ENCODE assay signal across 1 cellular context in genomic region chr12:48157889-48158370, GRCh38.
TF ChIP-seq lines count a peak whose summit lies in the region.

No MANE protein-coding gene starts in this region.

TF ChIP-seq in K562, 482 proteins besides CTCF, POLR2A, EP300 and RAD21 (continued from another document):
- TF ChIP-seq ZNF592 (IDR thresholded peaks at IDR 0.05) (peak; percentile 15; the same call in 1 of the 2 replicates), ELF4 (CRISPR knock-in tag; IDR thresholded peaks at IDR 0.05) (no peak), CBFB (CRISPR knock-in tag; IDR thresholded peaks at IDR 0.05) (no peak), ZNF584 (CRISPR knock-in tag; IDR thresholded peaks at IDR 0.05; ENCODE audit: low read depth) (no peak), MYBL2 (IDR thresholded peaks at IDR 0.05; ENCODE audit: low read depth) (no peak), MYBL2 (CRISPR knock-in tag; IDR thresholded peaks at IDR 0.05; ENCODE audit: borderline replicate concordance) (no peak)
- TF ChIP-seq, protein P1, sequence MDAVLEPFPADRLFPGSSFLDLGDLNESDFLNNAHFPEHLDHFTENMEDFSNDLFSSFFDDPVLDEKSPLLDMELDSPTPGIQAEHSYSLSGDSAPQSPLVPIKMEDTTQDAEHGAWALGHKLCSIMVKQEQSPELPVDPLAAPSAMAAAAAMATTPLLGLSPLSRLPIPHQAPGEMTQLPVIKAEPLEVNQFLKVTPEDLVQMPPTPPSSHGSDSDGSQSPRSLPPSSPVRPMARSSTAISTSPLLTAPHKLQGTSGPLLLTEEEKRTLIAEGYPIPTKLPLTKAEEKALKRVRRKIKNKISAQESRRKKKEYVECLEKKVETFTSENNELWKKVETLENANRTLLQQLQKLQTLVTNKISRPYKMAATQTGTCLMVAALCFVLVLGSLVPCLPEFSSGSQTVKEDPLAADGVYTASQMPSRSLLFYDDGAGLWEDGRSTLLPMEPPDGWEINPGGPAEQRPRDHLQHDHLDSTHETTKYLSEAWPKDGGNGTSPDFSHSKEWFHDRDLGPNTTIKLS (IDR thresholded peaks at IDR 0.05; ENCODE audit: borderline replicate concordance, low read depth) = no peak
- TF ChIP-seq, protein P2, sequence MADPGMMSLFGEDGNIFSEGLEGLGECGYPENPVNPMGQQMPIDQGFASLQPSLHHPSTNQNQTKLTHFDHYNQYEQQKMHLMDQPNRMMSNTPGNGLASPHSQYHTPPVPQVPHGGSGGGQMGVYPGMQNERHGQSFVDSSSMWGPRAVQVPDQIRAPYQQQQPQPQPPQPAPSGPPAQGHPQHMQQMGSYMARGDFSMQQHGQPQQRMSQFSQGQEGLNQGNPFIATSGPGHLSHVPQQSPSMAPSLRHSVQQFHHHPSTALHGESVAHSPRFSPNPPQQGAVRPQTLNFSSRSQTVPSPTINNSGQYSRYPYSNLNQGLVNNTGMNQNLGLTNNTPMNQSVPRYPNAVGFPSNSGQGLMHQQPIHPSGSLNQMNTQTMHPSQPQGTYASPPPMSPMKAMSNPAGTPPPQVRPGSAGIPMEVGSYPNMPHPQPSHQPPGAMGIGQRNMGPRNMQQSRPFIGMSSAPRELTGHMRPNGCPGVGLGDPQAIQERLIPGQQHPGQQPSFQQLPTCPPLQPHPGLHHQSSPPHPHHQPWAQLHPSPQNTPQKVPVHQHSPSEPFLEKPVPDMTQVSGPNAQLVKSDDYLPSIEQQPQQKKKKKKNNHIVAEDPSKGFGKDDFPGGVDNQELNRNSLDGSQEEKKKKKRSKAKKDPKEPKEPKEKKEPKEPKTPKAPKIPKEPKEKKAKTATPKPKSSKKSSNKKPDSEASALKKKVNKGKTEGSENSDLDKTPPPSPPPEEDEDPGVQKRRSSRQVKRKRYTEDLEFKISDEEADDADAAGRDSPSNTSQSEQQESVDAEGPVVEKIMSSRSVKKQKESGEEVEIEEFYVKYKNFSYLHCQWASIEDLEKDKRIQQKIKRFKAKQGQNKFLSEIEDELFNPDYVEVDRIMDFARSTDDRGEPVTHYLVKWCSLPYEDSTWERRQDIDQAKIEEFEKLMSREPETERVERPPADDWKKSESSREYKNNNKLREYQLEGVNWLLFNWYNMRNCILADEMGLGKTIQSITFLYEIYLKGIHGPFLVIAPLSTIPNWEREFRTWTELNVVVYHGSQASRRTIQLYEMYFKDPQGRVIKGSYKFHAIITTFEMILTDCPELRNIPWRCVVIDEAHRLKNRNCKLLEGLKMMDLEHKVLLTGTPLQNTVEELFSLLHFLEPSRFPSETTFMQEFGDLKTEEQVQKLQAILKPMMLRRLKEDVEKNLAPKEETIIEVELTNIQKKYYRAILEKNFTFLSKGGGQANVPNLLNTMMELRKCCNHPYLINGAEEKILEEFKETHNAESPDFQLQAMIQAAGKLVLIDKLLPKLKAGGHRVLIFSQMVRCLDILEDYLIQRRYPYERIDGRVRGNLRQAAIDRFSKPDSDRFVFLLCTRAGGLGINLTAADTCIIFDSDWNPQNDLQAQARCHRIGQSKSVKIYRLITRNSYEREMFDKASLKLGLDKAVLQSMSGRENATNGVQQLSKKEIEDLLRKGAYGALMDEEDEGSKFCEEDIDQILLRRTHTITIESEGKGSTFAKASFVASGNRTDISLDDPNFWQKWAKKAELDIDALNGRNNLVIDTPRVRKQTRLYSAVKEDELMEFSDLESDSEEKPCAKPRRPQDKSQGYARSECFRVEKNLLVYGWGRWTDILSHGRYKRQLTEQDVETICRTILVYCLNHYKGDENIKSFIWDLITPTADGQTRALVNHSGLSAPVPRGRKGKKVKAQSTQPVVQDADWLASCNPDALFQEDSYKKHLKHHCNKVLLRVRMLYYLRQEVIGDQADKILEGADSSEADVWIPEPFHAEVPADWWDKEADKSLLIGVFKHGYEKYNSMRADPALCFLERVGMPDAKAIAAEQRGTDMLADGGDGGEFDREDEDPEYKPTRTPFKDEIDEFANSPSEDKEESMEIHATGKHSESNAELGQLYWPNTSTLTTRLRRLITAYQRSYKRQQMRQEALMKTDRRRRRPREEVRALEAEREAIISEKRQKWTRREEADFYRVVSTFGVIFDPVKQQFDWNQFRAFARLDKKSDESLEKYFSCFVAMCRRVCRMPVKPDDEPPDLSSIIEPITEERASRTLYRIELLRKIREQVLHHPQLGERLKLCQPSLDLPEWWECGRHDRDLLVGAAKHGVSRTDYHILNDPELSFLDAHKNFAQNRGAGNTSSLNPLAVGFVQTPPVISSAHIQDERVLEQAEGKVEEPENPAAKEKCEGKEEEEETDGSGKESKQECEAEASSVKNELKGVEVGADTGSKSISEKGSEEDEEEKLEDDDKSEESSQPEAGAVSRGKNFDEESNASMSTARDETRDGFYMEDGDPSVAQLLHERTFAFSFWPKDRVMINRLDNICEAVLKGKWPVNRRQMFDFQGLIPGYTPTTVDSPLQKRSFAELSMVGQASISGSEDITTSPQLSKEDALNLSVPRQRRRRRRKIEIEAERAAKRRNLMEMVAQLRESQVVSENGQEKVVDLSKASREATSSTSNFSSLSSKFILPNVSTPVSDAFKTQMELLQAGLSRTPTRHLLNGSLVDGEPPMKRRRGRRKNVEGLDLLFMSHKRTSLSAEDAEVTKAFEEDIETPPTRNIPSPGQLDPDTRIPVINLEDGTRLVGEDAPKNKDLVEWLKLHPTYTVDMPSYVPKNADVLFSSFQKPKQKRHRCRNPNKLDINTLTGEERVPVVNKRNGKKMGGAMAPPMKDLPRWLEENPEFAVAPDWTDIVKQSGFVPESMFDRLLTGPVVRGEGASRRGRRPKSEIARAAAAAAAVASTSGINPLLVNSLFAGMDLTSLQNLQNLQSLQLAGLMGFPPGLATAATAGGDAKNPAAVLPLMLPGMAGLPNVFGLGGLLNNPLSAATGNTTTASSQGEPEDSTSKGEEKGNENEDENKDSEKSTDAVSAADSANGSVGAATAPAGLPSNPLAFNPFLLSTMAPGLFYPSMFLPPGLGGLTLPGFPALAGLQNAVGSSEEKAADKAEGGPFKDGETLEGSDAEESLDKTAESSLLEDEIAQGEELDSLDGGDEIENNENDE (IDR thresholded peaks at IDR 0.05; ENCODE audit: low read depth, low read length) = no peak
